ENCODE assay signal across 18 cellular contexts in the genomic region with DNA sequence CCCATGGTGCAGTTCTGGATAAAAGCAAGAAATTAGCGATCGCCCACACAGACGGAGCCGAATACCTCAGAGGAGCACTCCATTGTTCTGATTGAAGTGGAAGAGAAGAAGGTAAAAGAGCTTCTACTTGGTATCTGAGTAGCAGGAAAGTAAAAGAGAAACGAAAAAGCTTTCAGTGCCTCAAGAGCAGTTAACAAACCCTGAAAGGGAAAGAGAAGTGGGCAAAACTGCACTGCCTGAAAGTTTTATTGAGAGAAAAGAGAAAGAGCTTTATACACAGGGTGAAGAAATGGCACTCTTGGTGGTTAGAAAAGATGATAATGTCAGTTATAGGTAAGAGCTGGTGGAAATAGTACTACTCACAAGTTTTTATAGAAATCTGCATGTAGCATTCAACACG.
DNase-seq lines count a peak whose midpoint lies in the region; TF ChIP-seq lines count a peak whose summit lies in the region.
"Had no signal": no experiment of that assay in that cellular context is flagged by ENCODE, and none has a peak within 500 bp of the region (broad histone marks: within the 10 kb centered on the region; RNA-seq: fewer than 3 reads in every experiment).

No MANE protein-coding gene starts in this region.

- no peak overlapping the region for H3K9ac ChIP-seq in MM.1S (ENCODE audit: low read length)
- H3K9ac ChIP-seq in neural progenitor cell = no peak overlapping the region

- H4K20me1 ChIP-seq in MM.1S (ENCODE audit: insufficient read depth, low read length) = no peaks in the 10 kb centered on the region
- no peaks in the 10 kb centered on the region for H4K20me1 ChIP-seq in neural progenitor cell (ENCODE audit: low read depth)

- H3K4me3 Mint-ChIP-seq in neural progenitor cell = no peak overlapping the region
- H3K4me3 Mint-ChIP-seq: CD4-positive, CD25-positive, alpha-beta regulatory T cell; CD8-positive, alpha-beta memory T cell; IgD-negative memory B cell had no signal

- no peak overlapping the region for H3K4me3 ChIP-seq in GM12865 (ENCODE audit: low read depth, low read length)
- no peak overlapping the region for H3K4me3 ChIP-seq in MM.1S (ENCODE audit: low read length)
- H3K4me3 ChIP-seq in neural progenitor cell = no peak overlapping the region
- H3K4me3 ChIP-seq in effector memory CD4-positive, alpha-beta T cell (ENCODE audit: insufficient read depth, low read depth, low read length, poor library complexity, severe bottlenecking) = no peak overlapping the region

- no peak overlapping the region for H3K27ac Mint-ChIP-seq in neural progenitor cell
- H3K27ac Mint-ChIP-seq: CD4-positive, CD25-positive, alpha-beta regulatory T cell; CD8-positive, alpha-beta memory T cell; IgD-negative memory B cell had no signal

- H3K27me3 Mint-ChIP-seq in neural progenitor cell (ENCODE audit: insufficient read depth, low read depth) = no peaks in the 10 kb centered on the region

- H3K4me1 Mint-ChIP-seq in neural progenitor cell = peaks cover 4% of the 10 kb centered on the region
- H3K4me1 Mint-ChIP-seq: CD4-positive, CD25-positive, alpha-beta regulatory T cell; CD8-positive, alpha-beta memory T cell; IgD-negative memory B cell had no signal

- H3K27me3 ChIP-seq in MM.1S (replicated peaks; ENCODE audit: insufficient read depth, low read length) (no peaks in the 10 kb centered on the region), neural progenitor cell (no peaks in the 10 kb centered on the region)
- H3K27me3 ChIP-seq in effector memory CD4-positive, alpha-beta T cell (replicated peaks; ENCODE audit: control insufficient read depth, insufficient read depth, low read length, poor library complexity, severe bottlenecking) = no peaks in the 10 kb centered on the region
- H3K27me3 ChIP-seq: BE2C had no signal

- no peaks in the 10 kb centered on the region for H3K36me3 ChIP-seq in MM.1S (replicated peaks; ENCODE audit: insufficient read depth, low read length)
- H3K36me3 ChIP-seq in neural progenitor cell = no peaks in the 10 kb centered on the region
- no peaks in the 10 kb centered on the region for H3K36me3 ChIP-seq in effector memory CD4-positive, alpha-beta T cell (ENCODE audit: control insufficient read depth, insufficient read depth, low read length)
- H3K36me3 ChIP-seq: BE2C had no signal

- no peaks in the 10 kb centered on the region for H3K36me3 Mint-ChIP-seq in neural progenitor cell
- H3K36me3 Mint-ChIP-seq: CD4-positive, CD25-positive, alpha-beta regulatory T cell; IgD-negative memory B cell had no signal

- H3K4me2 ChIP-seq in MM.1S (ENCODE audit: low read depth, low read length) = no peak overlapping the region
- H3K4me2 ChIP-seq in neural progenitor cell = peak overlapping the region; percentile 43

- no peaks in the 10 kb centered on the region for H3K9me3 ChIP-seq in MM.1S (replicated peaks; ENCODE audit: insufficient read depth, low read length)
- H3K9me3 ChIP-seq in neural progenitor cell (ENCODE audit: low read depth) = no peaks in the 10 kb centered on the region
- H3K9me3 ChIP-seq in effector memory CD4-positive, alpha-beta T cell (ENCODE audit: control insufficient read depth, low read length) = no peaks in the 10 kb centered on the region
- H3K9me3 ChIP-seq: BE2C had no signal

- no peaks in the 10 kb centered on the region for H3K9me2 ChIP-seq in MM.1S (replicated peaks; ENCODE audit: insufficient read depth, low read length)

- DNase-seq in GM12865 (ENCODE audit: low read depth) (peak; percentile 8), MM.1S (peak; percentile 27), RPMI8226 (peak; percentile 10), neural progenitor cell (ENCODE audit: low spot score) (peak; percentile 14), NCI-H1694 (lab: John Stamatoyannopoulos, UW) (no peak), NCI-H1694 treated with DMSO at 0.1 percent for 48 hours (lab: John Stamatoyannopoulos, UW) (no peak), putamen (ENCODE audit: low spot score) (no peak)
- no peak for DNase-seq in effector memory CD4-positive, alpha-beta T cell
- DNase-seq: ACHN; BE2C; C1 segment of cervical spinal cord; CD4-positive, CD25-positive, alpha-beta regulatory T cell; CD8-positive, alpha-beta memory T cell; COR-L47; GDM1; GOT3; H7 had no signal

- H3K27ac ChIP-seq in MM.1S (ENCODE audit: low read length) = no peak overlapping the region
- H3K27ac ChIP-seq in neural progenitor cell = no peak overlapping the region
- H3K27ac ChIP-seq in effector memory CD4-positive, alpha-beta T cell (ENCODE audit: insufficient read depth, low read length, poor library complexity, severe bottlenecking) = no peak overlapping the region

- H3K79me2 ChIP-seq in MM.1S (ENCODE audit: low read length) (no peaks in the 10 kb centered on the region), neural progenitor cell (ENCODE audit: low read depth) (no peaks in the 10 kb centered on the region)

- H3K4me1 ChIP-seq in MM.1S (ENCODE audit: low read length) (peaks cover 3% of the 10 kb centered on the region; the same call in 1 of the 2 replicates), neural progenitor cell (peaks cover 13% of the 10 kb centered on the region)
- H3K4me1 ChIP-seq in effector memory CD4-positive, alpha-beta T cell (ENCODE audit: control insufficient read depth, insufficient read depth, low read length, poor library complexity, severe bottlenecking) = no peaks in the 10 kb centered on the region
- H3K4me1 ChIP-seq: BE2C had no signal

- H2AFZ ChIP-seq in MM.1S (ENCODE audit: low read length) (no peak overlapping the region), neural progenitor cell (replicated peaks) (no peak overlapping the region)

- TF ChIP-seq CTCF in GM12865 (IDR thresholded peaks at IDR 0.05; ENCODE audit: insufficient read depth, low read depth, low read length, missing control alignments) (no peak), MM.1S (IDR thresholded peaks at IDR 0.05; ENCODE audit: low read length) (no peak), neural progenitor cell (IDR thresholded peaks at IDR 0.05) (no peak)

- peaks cover 5% of the 10 kb centered on the region for H3K9me3 Mint-ChIP-seq in neural progenitor cell

- H3F3A ChIP-seq in MM.1S (ENCODE audit: insufficient read depth, low read length) = no peaks in the 10 kb centered on the region
- H3F3A ChIP-seq in neural progenitor cell (ENCODE audit: low read depth) = no peaks in the 10 kb centered on the region

Comparison
In these comparisons a context has a peak if more than half of its experiments do, and no peak if none do; other contexts are left out.
1. DNase-seq: peak in GM12865 (single experiment), MM.1S (single experiment), RPMI8226 (single experiment) and neural progenitor cell (single experiment); none in NCI-H1694 (single experiment), NCI-H1694 treated with DMSO at 0.1 percent for 48 hours (single experiment), effector memory CD4-positive, alpha-beta T cell (0 of 3) and putamen (single experiment).